ENCODE assay signal across 19 cellular contexts in the genomic region with DNA sequence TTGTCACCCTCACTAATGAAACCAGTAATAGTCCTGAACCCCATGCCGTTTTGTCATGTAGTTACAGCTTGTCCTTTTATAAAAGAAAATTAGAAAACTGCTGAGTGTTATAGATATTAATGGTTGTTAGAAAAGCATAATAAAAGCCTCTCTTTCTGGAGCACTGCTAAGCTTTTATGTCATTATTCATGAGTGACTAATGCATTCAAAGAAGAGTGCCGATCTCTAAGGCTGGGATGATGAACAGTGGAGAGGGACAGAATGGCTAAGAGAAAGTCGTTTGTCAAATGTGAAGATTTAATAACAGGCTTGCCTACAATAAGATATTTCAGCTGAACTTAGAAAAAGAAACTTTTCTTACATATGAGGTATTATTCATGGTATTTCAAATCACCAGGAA.
DNase-seq lines count a peak whose midpoint lies in the region; ATAC-seq, FAIRE-seq and TF ChIP-seq lines count a peak whose summit lies in the region.
"Had no signal": no experiment of that assay in that cellular context is flagged by ENCODE, and none has a peak within 500 bp of the region (broad histone marks: within the 10 kb centered on the region; RNA-seq: fewer than 3 reads in every experiment).

No MANE protein-coding gene starts in this region.

- H3K27ac ChIP-seq in A549 (no peak overlapping the region), IMR-90 (ENCODE audit: insufficient read depth, low read length) (no peak overlapping the region), prostate gland (no peak overlapping the region), left ventricle myocardium inferior (replicated peaks) (no peak overlapping the region)
- H3K27ac ChIP-seq: cardiac muscle cell, HL-60, stomach, uterus had no signal

- in situ Hi-C loops in IMR-90 (cut with MboI; ENCODE audit: low sequenced_read_pairs) = no loop called here

- no peak for TF ChIP-seq CTCF in A549 (IDR thresholded peaks at IDR 0.05)
- no peak for TF ChIP-seq CTCF in IMR-90 (conservative IDR thresholded peaks at IDR 0.05; ENCODE audit: low read depth, low read length)
- no peak for TF ChIP-seq CTCF in prostate gland (IDR thresholded peaks at IDR 0.05)
- TF ChIP-seq CTCF in left ventricle myocardium inferior (IDR thresholded peaks at IDR 0.05; ENCODE audit: borderline replicate concordance) = no peak

- H3K4me2 ChIP-seq in A549 (peak overlapping the region; percentile 29; the same call in 2 of the 3 replicates), IMR-90 (ENCODE audit: low read depth, low read length) (no peak overlapping the region)

- no peaks in the 10 kb centered on the region for H3K27me3 ChIP-seq in IMR-90 (ENCODE audit: control insufficient read depth, insufficient read depth, low read length)
- H3K27me3 ChIP-seq in prostate gland (replicated peaks; ENCODE audit: insufficient read depth) = no peaks in the 10 kb centered on the region
- H3K27me3 ChIP-seq in left ventricle myocardium inferior (ENCODE audit: low read depth) = no peaks in the 10 kb centered on the region
- H3K27me3 ChIP-seq: cardiac muscle cell, stomach, uterus had no signal

- no peak overlapping the region for H3K4ac ChIP-seq in IMR-90 (ENCODE audit: low read depth, low read length)

- H3K14ac ChIP-seq in IMR-90 (replicated peaks; ENCODE audit: low read depth, low read length) = no peak overlapping the region

- no peak for FAIRE-seq in A549 (lab: Jason Lieb, UNC)

- no peak overlapping the region for H2BK15ac ChIP-seq in IMR-90 (ENCODE audit: low read depth, low read length)

- TF ChIP-seq EP300 in A549 (IDR thresholded peaks at IDR 0.05) = no peak

- no peak overlapping the region for H2AFZ ChIP-seq in IMR-90 (replicated peaks; ENCODE audit: low read length, poor library complexity)

- CTCF ChIA-PET in A549 (lab: Yijun Ruan, JAX) (no interaction called here), IMR-90 (lab: Yijun Ruan, JAX) (no interaction called here)

- no peak overlapping the region for H2BK5ac ChIP-seq in IMR-90 (ENCODE audit: low read depth, low read length, poor library complexity, severe bottlenecking)

- intact Hi-C loops in IMR-90 (cut with micrococcal nuclease) (no loop called here), prostate gland (cut with DNase I) (no loop called here), left ventricle myocardium inferior (cut with micrococcal nuclease) (no loop called here)

- no peak overlapping the region for H4K91ac ChIP-seq in IMR-90 (ENCODE audit: insufficient read depth, low read depth, low read length)

- TF ChIP-seq RAD21 in A549 (conservative IDR thresholded peaks at IDR 0.05 in 1 of 2, IDR thresholded peaks at IDR 0.05 in 1 of 2) = no peak
- TF ChIP-seq RAD21 in IMR-90 (IDR thresholded peaks at IDR 0.05; ENCODE audit: low read length) = no peak

- H2BK20ac ChIP-seq in IMR-90 (ENCODE audit: low read depth, low read length) = no peak overlapping the region

- H3K23ac ChIP-seq in IMR-90 (ENCODE audit: low read depth, low read length) = no peak overlapping the region

- H2AK9ac ChIP-seq in IMR-90 (replicated peaks; ENCODE audit: low read depth, low read length, poor library complexity) = no peak overlapping the region

- no peak overlapping the region for H3K18ac ChIP-seq in IMR-90 (ENCODE audit: low read depth, low read length)

- H3K36me3 ChIP-seq in IMR-90 (ENCODE audit: control insufficient read depth, insufficient read depth, low read length) (no peaks in the 10 kb centered on the region), prostate gland (no peaks in the 10 kb centered on the region), left ventricle myocardium inferior (no peaks in the 10 kb centered on the region)
- H3K36me3 ChIP-seq: cardiac muscle cell, stomach, uterus had no signal

- H3K4me3 ChIP-seq in A549 (no peak overlapping the region), IMR-90 (ENCODE audit: insufficient read depth, low read depth, low read length) (no peak overlapping the region), prostate gland (no peak overlapping the region), left ventricle myocardium inferior (no peak overlapping the region)
- H3K4me3 ChIP-seq: cardiac muscle cell, stomach, uterus had no signal

- POLR2A ChIA-PET in A549 (lab: Yijun Ruan, JAX) = no interaction called here
- POLR2A ChIA-PET in IMR-90 (lab: Charles Lee; ENCODE audit: unreplicated experiment) = no interaction called here

- ATAC-seq in A549 (peak; percentile 54 to 62; a peak in 4 of 6 replicates), IMR-90 (ENCODE audit: low read depth) (0 out of 2 replicates have a peak, but pooled peaks have one; percentile 51), GM18870 (IDR thresholded peaks at IDR 0.05; ENCODE audit: unreplicated experiment) (no peak)
- ATAC-seq: naive thymus-derived CD4-positive, alpha-beta T cell had no signal

- H2BK120ac ChIP-seq in IMR-90 (ENCODE audit: low read depth, low read length) = no peak overlapping the region

- H3K4me1 ChIP-seq in A549 = peaks cover 8% of the 10 kb centered on the region; the same call in 2 of the 3 replicates
- H3K4me1 ChIP-seq in IMR-90 (ENCODE audit: control insufficient read depth, insufficient read depth, low read length) = no peaks in the 10 kb centered on the region; the same call in 1 of the 2 replicates
- H3K4me1 ChIP-seq in prostate gland (replicated peaks) = no peaks in the 10 kb centered on the region
- H3K4me1 ChIP-seq in left ventricle myocardium inferior = no peaks in the 10 kb centered on the region
- H3K4me1 ChIP-seq: stomach, uterus had no signal

- no peaks in the 10 kb centered on the region for H3K9me3 ChIP-seq in A549
- H3K9me3 ChIP-seq in IMR-90 (ENCODE audit: control insufficient read depth, insufficient read depth, low read length) = no peaks in the 10 kb centered on the region
- H3K9me3 ChIP-seq in prostate gland = no peaks in the 10 kb centered on the region
- no peaks in the 10 kb centered on the region for H3K9me3 ChIP-seq in left ventricle myocardium inferior (replicated peaks)
- H3K9me3 ChIP-seq: stomach, uterus had no signal

- WGBS in A549 (ENCODE audit: missing lambda C conversion rate) = 16% methylated on average over 3 of the region's 3 CpGs
- no CpG with 5 or more reads among the region's 3 CpGs for WGBS in IMR-90 (ENCODE audit: extremely low coverage in 2 of 2, insufficient read length in 1 of 2), 2 experiments
- 63% methylated on average over 3 of the region's 3 CpGs for WGBS in prostate gland

- no peak overlapping the region for H4K5ac ChIP-seq in IMR-90 (ENCODE audit: low read depth, low read length)

- no TSS peak for BruUV-seq in IMR-90 (replicated peaks; lab: Mats Ljungman, UMichigan)

- no peak overlapping the region for H4K8ac ChIP-seq in IMR-90 (ENCODE audit: low read depth in 2 of 2, low read length in 2 of 2)

- no peaks in the 10 kb centered on the region for H3K79me1 ChIP-seq in IMR-90 (ENCODE audit: low read depth in 1 of 2, low read length in 2 of 2)

- no peak overlapping the region for H3K9ac ChIP-seq in IMR-90 (ENCODE audit: low read depth, low read length)

- no peaks in the 10 kb centered on the region for H4K20me1 ChIP-seq in IMR-90 (ENCODE audit: insufficient read depth, low read length)

- DNase-seq in A549 (ENCODE audit: low read depth in 1 of 2, low spot score in 1 of 2) = peak in 1 of 2 experiments; percentile 4
- DNase-seq in IMR-90 = peak; percentile 35
- DNase-seq in amniotic epithelial cell (ENCODE audit: low read depth) = peak; percentile 19
- peak; percentile 41 for DNase-seq in glomerular visceral epithelial cell (ENCODE audit: extremely low spot score)
- no peak for DNase-seq in prostate gland (ENCODE audit: low spot score)
- no peak for DNase-seq in NCI-H226
- no peak for DNase-seq in left ventricle myocardium inferior
- DNase-seq: activated CD4-positive, alpha-beta T cell treated with anti-CD3 and anti-CD28 coated beads, Interleukin-2, amount 10 ng/mL, durations not matched to agents 7 days and 5 days; activated naive CD4-positive, alpha-beta T cell treated with anti-CD3 and anti-CD28 coated beads for 36 hours; CD4-positive, alpha-beta memory T cell; effector CD8-positive, alpha-beta T cell; naive thymus-derived CD4-positive, alpha-beta T cell; NCI-H510A treated with DMSO at 0.1 percent for 48 hours; stimulated activated CD4-positive, alpha-beta T cell treated with anti-CD3 and anti-CD28 coated beads, Interleukin-15, amount 100 ng/mL, for 24 hours; stomach; uterus had no signal

- H3K56ac ChIP-seq in IMR-90 (ENCODE audit: extremely low read depth, insufficient read depth, low read length) = no peak overlapping the region

- dilution Hi-C loops in IMR-90 (cut with HindIII; ENCODE audit: low sequenced_read_pairs, unreplicated experiment) = no loop called here

- no peak for TF ChIP-seq POLR2A in A549 (IDR thresholded peaks at IDR 0.05; ENCODE audit: low read length)
- TF ChIP-seq POLR2A in IMR-90 (IDR thresholded peaks at IDR 0.05; ENCODE audit: low read depth, low read length) = no peak
- no peak for TF ChIP-seq POLR2A in prostate gland (IDR thresholded peaks at IDR 0.05)

- no peak overlapping the region for H2AK5ac ChIP-seq in IMR-90 (ENCODE audit: low read depth, low read length)

- 0 out of 2 replicates have a peak, but pooled peaks cover 3% of the 10 kb centered on the region for H3K9me1 ChIP-seq in IMR-90 (ENCODE audit: insufficient read depth, low read length)

TF ChIP-seq in A549, 52 proteins besides CTCF, POLR2A, EP300 and RAD21:
- TF ChIP-seq MAFK (IDR thresholded peaks at IDR 0.05; ENCODE audit: partially characterized antibody) (peak; percentile 27), ZFP36 (IDR thresholded peaks at IDR 0.05; ENCODE audit: borderline replicate concordance, partially characterized antibody) (no peak)

TF ChIP-seq in IMR-90, 13 proteins besides CTCF, POLR2A, EP300 and RAD21 (continues in another document):
- TF ChIP-seq, protein P1, sequence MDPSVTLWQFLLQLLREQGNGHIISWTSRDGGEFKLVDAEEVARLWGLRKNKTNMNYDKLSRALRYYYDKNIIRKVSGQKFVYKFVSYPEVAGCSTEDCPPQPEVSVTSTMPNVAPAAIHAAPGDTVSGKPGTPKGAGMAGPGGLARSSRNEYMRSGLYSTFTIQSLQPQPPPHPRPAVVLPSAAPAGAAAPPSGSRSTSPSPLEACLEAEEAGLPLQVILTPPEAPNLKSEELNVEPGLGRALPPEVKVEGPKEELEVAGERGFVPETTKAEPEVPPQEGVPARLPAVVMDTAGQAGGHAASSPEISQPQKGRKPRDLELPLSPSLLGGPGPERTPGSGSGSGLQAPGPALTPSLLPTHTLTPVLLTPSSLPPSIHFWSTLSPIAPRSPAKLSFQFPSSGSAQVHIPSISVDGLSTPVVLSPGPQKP (IDR thresholded peaks at IDR 0.05; ENCODE audit: borderline replicate concordance, low read depth, low read length) = no peak
- TF ChIP-seq, protein P2, sequence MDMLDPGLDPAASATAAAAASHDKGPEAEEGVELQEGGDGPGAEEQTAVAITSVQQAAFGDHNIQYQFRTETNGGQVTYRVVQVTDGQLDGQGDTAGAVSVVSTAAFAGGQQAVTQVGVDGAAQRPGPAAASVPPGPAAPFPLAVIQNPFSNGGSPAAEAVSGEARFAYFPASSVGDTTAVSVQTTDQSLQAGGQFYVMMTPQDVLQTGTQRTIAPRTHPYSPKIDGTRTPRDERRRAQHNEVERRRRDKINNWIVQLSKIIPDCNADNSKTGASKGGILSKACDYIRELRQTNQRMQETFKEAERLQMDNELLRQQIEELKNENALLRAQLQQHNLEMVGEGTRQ (IDR thresholded peaks at IDR 0.05; ENCODE audit: low read depth, low read length) = no peak
- TF ChIP-seq CEBPB (IDR thresholded peaks at IDR 0.05; ENCODE audit: low read depth, low read length) = no peak
- TF ChIP-seq FOS (IDR thresholded peaks at IDR 0.05; ENCODE audit: low read depth, low read length) = no peak

Comparison
In these comparisons a context has a peak if more than half of its experiments do, and no peak if none do; other contexts are left out.
1. DNase-seq: peak in IMR-90 (single experiment), amniotic epithelial cell (single experiment) and glomerular visceral epithelial cell (single experiment); none in prostate gland (single experiment), NCI-H226 (single experiment) and left ventricle myocardium inferior (single experiment).